In genomic region chr18:79698668-79699335, GRCh38 we compare ENCODE assay signal across 22 cellular contexts. TPM values are rescaled to one million over a fixed set of nuclear protein-coding genes. Genes with fewer than 3 reads are reported as not detected.
DNase-seq lines count a peak whose midpoint lies in the region; ATAC-seq and TF ChIP-seq lines count a peak whose summit lies in the region.
"Had no signal": no experiment of that assay in that cellular context is flagged by ENCODE, and none has a peak within 500 bp of the region (broad histone marks: within the 10 kb centered on the region; RNA-seq: fewer than 3 reads in every experiment).

No MANE protein-coding gene starts in this region.

- TF ChIP-seq CTCF in adrenal gland (IDR thresholded peaks at IDR 0.05): no peak

- H3K4me1 ChIP-seq in adrenal gland (replicated peaks in 1 of 2): no peaks in the 10 kb centered on the region
- H3K4me1 ChIP-seq: stomach, uterus had no signal

- intact Hi-C loops in adrenal gland (cut with DNase I): no loop called here

- no peak for ATAC-seq in GM19328 (IDR thresholded peaks at IDR 0.05; ENCODE audit: unreplicated experiment)
- ATAC-seq in HG02623 (IDR thresholded peaks at IDR 0.05; ENCODE audit: unreplicated experiment): no peak
- ATAC-seq in GM21619 (IDR thresholded peaks at IDR 0.05; ENCODE audit: unreplicated experiment): no peak

- H3K27ac ChIP-seq in adrenal gland: no peak overlapping the region
- H3K27ac ChIP-seq: stomach, uterus, VCaP had no signal

- H3K9me3 ChIP-seq in adrenal gland (replicated peaks in 1 of 3): no peaks in the 10 kb centered on the region
- H3K9me3 ChIP-seq: MG63, stomach, uterus had no signal

- H3K27me3 ChIP-seq in adrenal gland: no peaks in the 10 kb centered on the region
- H3K27me3 ChIP-seq: MG63, stomach, uterus had no signal

- H3K4me3 ChIP-seq in adrenal gland: no peak overlapping the region
- H3K4me3 ChIP-seq: MG63, stomach, uterus had no signal

- WGBS in adrenal gland, 4 donors: 93 to 98% (median 96%) methylated on average over 14 of the region's 14 CpGs

- H3K36me3 ChIP-seq in adrenal gland (replicated peaks in 1 of 2): peaks cover 0 to 39% of the 10 kb centered on the region in 2 donors
- H3K36me3 ChIP-seq: uterus had no signal

- DNase-seq in AG08395 (ENCODE audit: low spot score) (peak; percentile 63), LHCN-M2 (ENCODE audit: low read depth) (peak; percentile 62), epidermal melanocyte (ENCODE audit: insufficient read length, low spot score) (peak; percentile 94), myocyte (ENCODE audit: low read depth) (peak; percentile 86), adrenal gland (no peak)
- DNase-seq: activated CD4-positive, alpha-beta memory T cell treated with anti-CD3 and anti-CD28 coated beads, Interleukin-2, amount 10 ng/mL, durations not matched to agents 7 days and 5 days; activated naive CD8-positive, alpha-beta T cell treated with anti-CD3 and anti-CD28 coated beads for 36 hours; activated T-cell treated with anti-CD3 and anti-CD28 coated beads, Interleukin-2, amount 50 U/mL, for 48 hours; AML-193; Calu3; central memory CD4-positive, alpha-beta T cell; endodermal cell; MG63; NCI-H1694 treated with DMSO at 0.1 percent for 48 hours; stimulated activated CD4-positive, alpha-beta T cell treated with anti-CD3 and anti-CD28 coated beads, Interleukin-15, amount 100 ng/mL, for 24 hours; stomach; T-helper 1 cell; uterus had no signal

- no peak for TF ChIP-seq POLR2A in adrenal gland (IDR thresholded peaks at IDR 0.05)

RNA-seq across cellular contexts. Expression of gene CTDP1, which starts 19.2 kb away (rescaled TPM):
- 16.4 and 19.7 TPM in 2 replicates for total RNA-seq in LHCN-M2 (2014; rRNA removed)
- polyA plus RNA-seq in LHCN-M2 (2012): 11.8 TPM
- 15.3 and 16.8 TPM in 2 replicates for total RNA-seq in myocyte
- polyA plus RNA-seq in myocyte (2012): 15.4 TPM
- total RNA-seq in adrenal gland: 10 to 100 TPM; 11.7 to 21.3 (median 15.8) TPM
- 10 to 100 TPM in 2 of 3 donors, 1 to 10 TPM in 1; 3.8 to 23.9 (median 20.7) TPM for polyA plus RNA-seq in adrenal gland

Comparison
In these comparisons a context has a peak if more than half of its experiments do, and no peak if none do; other contexts are left out.
1. DNase-seq: peak in AG08395 (single experiment), LHCN-M2 (single experiment), epidermal melanocyte (single experiment) and myocyte (single experiment); none in adrenal gland (0 of 7).